ENCODE assay signal across 1 cellular context in the genomic region with DNA sequence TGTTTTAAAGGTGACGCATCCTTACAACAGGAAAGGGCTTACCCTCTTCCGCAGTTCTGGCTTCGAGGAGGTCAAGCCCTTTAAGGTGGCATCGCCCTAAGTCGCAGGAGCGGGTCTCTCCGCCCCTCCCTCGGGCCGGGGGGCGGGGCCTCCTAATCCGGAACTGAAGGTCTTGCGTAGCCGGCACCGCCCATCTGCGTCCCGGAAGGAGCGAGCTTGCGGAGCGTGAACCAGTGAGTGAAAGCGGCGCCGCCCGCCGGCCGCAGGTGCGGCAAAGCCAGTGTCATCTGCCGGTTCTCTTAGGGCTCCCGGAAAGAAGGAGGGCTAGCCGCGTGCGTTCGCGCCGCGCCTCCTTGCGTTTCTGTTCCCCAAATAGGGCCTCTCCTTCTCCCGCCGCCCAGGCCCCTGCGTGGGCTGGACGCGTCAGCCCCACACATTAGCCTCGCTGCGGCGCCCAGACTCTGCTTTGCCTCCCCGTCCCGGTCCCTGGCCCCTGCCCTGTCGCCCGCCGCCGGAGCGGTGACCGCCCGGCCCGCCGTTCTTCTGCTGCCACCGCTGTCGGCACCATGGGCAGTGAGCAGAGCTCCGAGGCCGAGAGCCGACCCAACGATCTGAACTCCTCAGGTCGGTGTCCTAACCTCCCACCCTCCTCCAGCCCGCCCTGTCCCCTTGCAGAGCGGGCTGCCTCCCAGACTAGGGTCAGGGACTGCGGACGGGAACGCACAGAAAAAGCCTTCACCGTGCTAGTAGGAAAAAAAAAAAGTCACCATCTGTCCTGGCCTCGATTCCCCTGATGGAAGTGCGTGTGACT.
TF ChIP-seq lines count a peak whose summit lies in the region.

A gene (plus strand): TSS at position 193 of the 811 bp plus-strand sequence. CDS start 374 bp downstream, at position 567.

TF ChIP-seq in GM12878, 131 proteins besides CTCF, POLR2A, EP300 and RAD21 (continued from another document and continues in another):
- TF ChIP-seq, protein P1, sequence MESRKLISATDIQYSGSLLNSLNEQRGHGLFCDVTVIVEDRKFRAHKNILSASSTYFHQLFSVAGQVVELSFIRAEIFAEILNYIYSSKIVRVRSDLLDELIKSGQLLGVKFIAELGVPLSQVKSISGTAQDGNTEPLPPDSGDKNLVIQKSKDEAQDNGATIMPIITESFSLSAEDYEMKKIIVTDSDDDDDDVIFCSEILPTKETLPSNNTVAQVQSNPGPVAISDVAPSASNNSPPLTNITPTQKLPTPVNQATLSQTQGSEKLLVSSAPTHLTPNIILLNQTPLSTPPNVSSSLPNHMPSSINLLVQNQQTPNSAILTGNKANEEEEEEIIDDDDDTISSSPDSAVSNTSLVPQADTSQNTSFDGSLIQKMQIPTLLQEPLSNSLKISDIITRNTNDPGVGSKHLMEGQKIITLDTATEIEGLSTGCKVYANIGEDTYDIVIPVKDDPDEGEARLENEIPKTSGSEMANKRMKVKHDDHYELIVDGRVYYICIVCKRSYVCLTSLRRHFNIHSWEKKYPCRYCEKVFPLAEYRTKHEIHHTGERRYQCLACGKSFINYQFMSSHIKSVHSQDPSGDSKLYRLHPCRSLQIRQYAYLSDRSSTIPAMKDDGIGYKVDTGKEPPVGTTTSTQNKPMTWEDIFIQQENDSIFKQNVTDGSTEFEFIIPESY (IDR thresholded peaks at IDR 0.05) = no peak
- peak; percentile 51; the same call in 1 of the 2 replicates for TF ChIP-seq YY1 (IDR thresholded peaks at IDR 0.05; ENCODE audit: low read depth, low read length)
- TF ChIP-seq BHLHE40 (IDR thresholded peaks at IDR 0.05; ENCODE audit: borderline replicate concordance in 1 of 2, low read depth in 2 of 2, low read length in 1 of 2) = peak; percentile 63 to 88
- TF ChIP-seq, protein P2, sequence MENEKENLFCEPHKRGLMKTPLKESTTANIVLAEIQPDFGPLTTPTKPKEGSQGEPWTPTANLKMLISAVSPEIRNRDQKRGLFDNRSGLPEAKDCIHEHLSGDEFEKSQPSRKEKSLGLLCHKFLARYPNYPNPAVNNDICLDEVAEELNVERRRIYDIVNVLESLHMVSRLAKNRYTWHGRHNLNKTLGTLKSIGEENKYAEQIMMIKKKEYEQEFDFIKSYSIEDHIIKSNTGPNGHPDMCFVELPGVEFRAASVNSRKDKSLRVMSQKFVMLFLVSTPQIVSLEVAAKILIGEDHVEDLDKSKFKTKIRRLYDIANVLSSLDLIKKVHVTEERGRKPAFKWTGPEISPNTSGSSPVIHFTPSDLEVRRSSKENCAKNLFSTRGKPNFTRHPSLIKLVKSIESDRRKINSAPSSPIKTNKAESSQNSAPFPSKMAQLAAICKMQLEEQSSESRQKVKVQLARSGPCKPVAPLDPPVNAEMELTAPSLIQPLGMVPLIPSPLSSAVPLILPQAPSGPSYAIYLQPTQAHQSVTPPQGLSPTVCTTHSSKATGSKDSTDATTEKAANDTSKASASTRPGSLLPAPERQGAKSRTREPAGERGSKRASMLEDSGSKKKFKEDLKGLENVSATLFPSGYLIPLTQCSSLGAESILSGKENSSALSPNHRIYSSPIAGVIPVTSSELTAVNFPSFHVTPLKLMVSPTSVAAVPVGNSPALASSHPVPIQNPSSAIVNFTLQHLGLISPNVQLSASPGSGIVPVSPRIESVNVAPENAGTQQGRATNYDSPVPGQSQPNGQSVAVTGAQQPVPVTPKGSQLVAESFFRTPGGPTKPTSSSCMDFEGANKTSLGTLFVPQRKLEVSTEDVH (IDR thresholded peaks at IDR 0.05; ENCODE audit: low read depth, partially characterized antibody) = no peak
- TF ChIP-seq, protein P3, sequence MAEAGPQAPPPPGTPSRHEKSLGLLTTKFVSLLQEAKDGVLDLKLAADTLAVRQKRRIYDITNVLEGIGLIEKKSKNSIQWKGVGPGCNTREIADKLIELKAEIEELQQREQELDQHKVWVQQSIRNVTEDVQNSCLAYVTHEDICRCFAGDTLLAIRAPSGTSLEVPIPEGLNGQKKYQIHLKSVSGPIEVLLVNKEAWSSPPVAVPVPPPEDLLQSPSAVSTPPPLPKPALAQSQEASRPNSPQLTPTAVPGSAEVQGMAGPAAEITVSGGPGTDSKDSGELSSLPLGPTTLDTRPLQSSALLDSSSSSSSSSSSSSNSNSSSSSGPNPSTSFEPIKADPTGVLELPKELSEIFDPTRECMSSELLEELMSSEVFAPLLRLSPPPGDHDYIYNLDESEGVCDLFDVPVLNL (IDR thresholded peaks at IDR 0.05; ENCODE audit: low read depth, low read length) = peak; percentile 52; the same call in 1 of the 2 replicates
- peak; percentile 92 for TF ChIP-seq GATAD2B (conservative IDR thresholded peaks at IDR 0.05; ENCODE audit: low read depth)
- peak; percentile 47 for TF ChIP-seq SP1 (IDR thresholded peaks at IDR 0.05; ENCODE audit: low read depth, low read length)
- no peak for TF ChIP-seq RAD51 (IDR thresholded peaks at IDR 0.05)
- peak; percentile 79 for TF ChIP-seq CREM (IDR thresholded peaks at IDR 0.05; ENCODE audit: low read depth)
- no peak; the same call in 1 of the 2 replicates for TF ChIP-seq BRCA1 (IDR thresholded peaks at IDR 0.05; ENCODE audit: low read depth, low read length)
- TF ChIP-seq NFXL1 (IDR thresholded peaks at IDR 0.05; ENCODE audit: borderline replicate concordance) = no peak
- no peak; a peak in 1 of 4 replicates for TF ChIP-seq SRF (IDR thresholded peaks at IDR 0.05; ENCODE audit: low read depth in 2 of 2, low read length in 2 of 2)
- peak; percentile 46; the same call in 1 of the 2 replicates for TF ChIP-seq ZNF384 (IDR thresholded peaks at IDR 0.05; ENCODE audit: borderline replicate concordance, low read depth, low read length)
- TF ChIP-seq ZNF217 (IDR thresholded peaks at IDR 0.05) = no peak
- peak; percentile 91 for TF ChIP-seq POLR2AphosphoS2 (IDR thresholded peaks at IDR 0.05; ENCODE audit: low read depth, low read length)
- peak; percentile 79 for TF ChIP-seq NBN (IDR thresholded peaks at IDR 0.05)
- no peak for TF ChIP-seq ESRRA (IDR thresholded peaks at IDR 0.05; ENCODE audit: low read length)
- peak; percentile 89 for TF ChIP-seq MXI1 (IDR thresholded peaks at IDR 0.05; ENCODE audit: low read depth, low read length)
- TF ChIP-seq SREBF1 (IDR thresholded peaks at IDR 0.05; ENCODE audit: low read length) = no peak
- TF ChIP-seq, protein P4, sequence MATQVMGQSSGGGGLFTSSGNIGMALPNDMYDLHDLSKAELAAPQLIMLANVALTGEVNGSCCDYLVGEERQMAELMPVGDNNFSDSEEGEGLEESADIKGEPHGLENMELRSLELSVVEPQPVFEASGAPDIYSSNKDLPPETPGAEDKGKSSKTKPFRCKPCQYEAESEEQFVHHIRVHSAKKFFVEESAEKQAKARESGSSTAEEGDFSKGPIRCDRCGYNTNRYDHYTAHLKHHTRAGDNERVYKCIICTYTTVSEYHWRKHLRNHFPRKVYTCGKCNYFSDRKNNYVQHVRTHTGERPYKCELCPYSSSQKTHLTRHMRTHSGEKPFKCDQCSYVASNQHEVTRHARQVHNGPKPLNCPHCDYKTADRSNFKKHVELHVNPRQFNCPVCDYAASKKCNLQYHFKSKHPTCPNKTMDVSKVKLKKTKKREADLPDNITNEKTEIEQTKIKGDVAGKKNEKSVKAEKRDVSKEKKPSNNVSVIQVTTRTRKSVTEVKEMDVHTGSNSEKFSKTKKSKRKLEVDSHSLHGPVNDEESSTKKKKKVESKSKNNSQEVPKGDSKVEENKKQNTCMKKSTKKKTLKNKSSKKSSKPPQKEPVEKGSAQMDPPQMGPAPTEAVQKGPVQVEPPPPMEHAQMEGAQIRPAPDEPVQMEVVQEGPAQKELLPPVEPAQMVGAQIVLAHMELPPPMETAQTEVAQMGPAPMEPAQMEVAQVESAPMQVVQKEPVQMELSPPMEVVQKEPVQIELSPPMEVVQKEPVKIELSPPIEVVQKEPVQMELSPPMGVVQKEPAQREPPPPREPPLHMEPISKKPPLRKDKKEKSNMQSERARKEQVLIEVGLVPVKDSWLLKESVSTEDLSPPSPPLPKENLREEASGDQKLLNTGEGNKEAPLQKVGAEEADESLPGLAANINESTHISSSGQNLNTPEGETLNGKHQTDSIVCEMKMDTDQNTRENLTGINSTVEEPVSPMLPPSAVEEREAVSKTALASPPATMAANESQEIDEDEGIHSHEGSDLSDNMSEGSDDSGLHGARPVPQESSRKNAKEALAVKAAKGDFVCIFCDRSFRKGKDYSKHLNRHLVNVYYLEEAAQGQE (IDR thresholded peaks at IDR 0.05; ENCODE audit: low read depth, low read length) = no peak
- TF ChIP-seq SMC3 (IDR thresholded peaks at IDR 0.05; ENCODE audit: borderline replicate concordance, low read length) = peak; percentile 5; the same call in 1 of the 2 replicates
- peak; percentile 88 for TF ChIP-seq TAF1 (IDR thresholded peaks at IDR 0.05; ENCODE audit: borderline replicate concordance, low read depth, low read length)
- peak; percentile 55 to 79 for TF ChIP-seq IKZF2 (IDR thresholded peaks at IDR 0.05)
- 0 out of 2 replicates have a peak, but pooled peaks have one; percentile 24 for TF ChIP-seq BCL11A (IDR thresholded peaks at IDR 0.05; ENCODE audit: low read depth, low read length)
- TF ChIP-seq TBL1XR1 (IDR thresholded peaks at IDR 0.05; ENCODE audit: low read depth, low read length) = no peak; the same call in 1 of the 2 replicates
- no peak for TF ChIP-seq NFIC (IDR thresholded peaks at IDR 0.05; ENCODE audit: low read depth, low read length)
- TF ChIP-seq, protein P5, sequence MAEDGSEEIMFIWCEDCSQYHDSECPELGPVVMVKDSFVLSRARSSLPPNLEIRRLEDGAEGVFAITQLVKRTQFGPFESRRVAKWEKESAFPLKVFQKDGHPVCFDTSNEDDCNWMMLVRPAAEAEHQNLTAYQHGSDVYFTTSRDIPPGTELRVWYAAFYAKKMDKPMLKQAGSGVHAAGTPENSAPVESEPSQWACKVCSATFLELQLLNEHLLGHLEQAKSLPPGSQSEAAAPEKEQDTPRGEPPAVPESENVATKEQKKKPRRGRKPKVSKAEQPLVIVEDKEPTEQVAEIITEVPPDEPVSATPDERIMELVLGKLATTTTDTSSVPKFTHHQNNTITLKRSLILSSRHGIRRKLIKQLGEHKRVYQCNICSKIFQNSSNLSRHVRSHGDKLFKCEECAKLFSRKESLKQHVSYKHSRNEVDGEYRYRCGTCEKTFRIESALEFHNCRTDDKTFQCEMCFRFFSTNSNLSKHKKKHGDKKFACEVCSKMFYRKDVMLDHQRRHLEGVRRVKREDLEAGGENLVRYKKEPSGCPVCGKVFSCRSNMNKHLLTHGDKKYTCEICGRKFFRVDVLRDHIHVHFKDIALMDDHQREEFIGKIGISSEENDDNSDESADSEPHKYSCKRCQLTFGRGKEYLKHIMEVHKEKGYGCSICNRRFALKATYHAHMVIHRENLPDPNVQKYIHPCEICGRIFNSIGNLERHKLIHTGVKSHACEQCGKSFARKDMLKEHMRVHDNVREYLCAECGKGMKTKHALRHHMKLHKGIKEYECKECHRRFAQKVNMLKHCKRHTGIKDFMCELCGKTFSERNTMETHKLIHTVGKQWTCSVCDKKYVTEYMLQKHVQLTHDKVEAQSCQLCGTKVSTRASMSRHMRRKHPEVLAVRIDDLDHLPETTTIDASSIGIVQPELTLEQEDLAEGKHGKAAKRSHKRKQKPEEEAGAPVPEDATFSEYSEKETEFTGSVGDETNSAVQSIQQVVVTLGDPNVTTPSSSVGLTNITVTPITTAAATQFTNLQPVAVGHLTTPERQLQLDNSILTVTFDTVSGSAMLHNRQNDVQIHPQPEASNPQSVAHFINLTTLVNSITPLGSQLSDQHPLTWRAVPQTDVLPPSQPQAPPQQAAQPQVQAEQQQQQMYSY (CRISPR knock-in tag; IDR thresholded peaks at IDR 0.05) = no peak
- TF ChIP-seq, protein P6, sequence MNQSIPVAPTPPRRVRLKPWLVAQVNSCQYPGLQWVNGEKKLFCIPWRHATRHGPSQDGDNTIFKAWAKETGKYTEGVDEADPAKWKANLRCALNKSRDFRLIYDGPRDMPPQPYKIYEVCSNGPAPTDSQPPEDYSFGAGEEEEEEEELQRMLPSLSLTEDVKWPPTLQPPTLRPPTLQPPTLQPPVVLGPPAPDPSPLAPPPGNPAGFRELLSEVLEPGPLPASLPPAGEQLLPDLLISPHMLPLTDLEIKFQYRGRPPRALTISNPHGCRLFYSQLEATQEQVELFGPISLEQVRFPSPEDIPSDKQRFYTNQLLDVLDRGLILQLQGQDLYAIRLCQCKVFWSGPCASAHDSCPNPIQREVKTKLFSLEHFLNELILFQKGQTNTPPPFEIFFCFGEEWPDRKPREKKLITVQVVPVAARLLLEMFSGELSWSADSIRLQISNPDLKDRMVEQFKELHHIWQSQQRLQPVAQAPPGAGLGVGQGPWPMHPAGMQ (IDR thresholded peaks at IDR 0.05; ENCODE audit: borderline replicate concordance) = peak; percentile 69; the same call in 1 of the 2 replicates
- no peak for TF ChIP-seq KAT2A (conservative IDR thresholded peaks at IDR 0.05; ENCODE audit: control insufficient read depth, low read depth, low read length)
- TF ChIP-seq, protein P7, sequence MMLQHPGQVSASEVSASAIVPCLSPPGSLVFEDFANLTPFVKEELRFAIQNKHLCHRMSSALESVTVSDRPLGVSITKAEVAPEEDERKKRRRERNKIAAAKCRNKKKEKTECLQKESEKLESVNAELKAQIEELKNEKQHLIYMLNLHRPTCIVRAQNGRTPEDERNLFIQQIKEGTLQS (IDR thresholded peaks at IDR 0.05; ENCODE audit: borderline replicate concordance, extremely low read depth, low read depth, low read length) = no peak
- TF ChIP-seq FOS (IDR thresholded peaks at IDR 0.05; ENCODE audit: borderline replicate concordance, extremely low read depth, insufficient read length) = no peak
- TF ChIP-seq, protein P8, sequence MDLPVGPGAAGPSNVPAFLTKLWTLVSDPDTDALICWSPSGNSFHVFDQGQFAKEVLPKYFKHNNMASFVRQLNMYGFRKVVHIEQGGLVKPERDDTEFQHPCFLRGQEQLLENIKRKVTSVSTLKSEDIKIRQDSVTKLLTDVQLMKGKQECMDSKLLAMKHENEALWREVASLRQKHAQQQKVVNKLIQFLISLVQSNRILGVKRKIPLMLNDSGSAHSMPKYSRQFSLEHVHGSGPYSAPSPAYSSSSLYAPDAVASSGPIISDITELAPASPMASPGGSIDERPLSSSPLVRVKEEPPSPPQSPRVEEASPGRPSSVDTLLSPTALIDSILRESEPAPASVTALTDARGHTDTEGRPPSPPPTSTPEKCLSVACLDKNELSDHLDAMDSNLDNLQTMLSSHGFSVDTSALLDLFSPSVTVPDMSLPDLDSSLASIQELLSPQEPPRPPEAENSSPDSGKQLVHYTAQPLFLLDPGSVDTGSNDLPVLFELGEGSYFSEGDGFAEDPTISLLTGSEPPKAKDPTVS (IDR thresholded peaks at IDR 0.05; ENCODE audit: low read depth, low read length) = no peak
- TF ChIP-seq FOXK2 (IDR thresholded peaks at IDR 0.05) = no peak
- no peak for TF ChIP-seq SREBF2 (IDR thresholded peaks at IDR 0.05; ENCODE audit: low read length)
- TF ChIP-seq SUPT20H (IDR thresholded peaks at IDR 0.05; ENCODE audit: borderline replicate concordance, control insufficient read depth, low read depth, low read length) = no peak
- peak; percentile 79; the same call in 1 of the 2 replicates for TF ChIP-seq TCF3 (IDR thresholded peaks at IDR 0.05; ENCODE audit: borderline replicate concordance, insufficient read depth, low read depth, low read length)
